8 cellular contexts compared by ENCODE assay signal in genomic region chr11:60906132-60906972, GRCh38. TPM values are rescaled to one million over a fixed set of nuclear protein-coding genes. Genes with fewer than 3 reads are reported as not detected.
A peak's percentile ranks its signal among the peaks of the same experiment; 100 is the strongest.
DNase-seq lines count a peak whose midpoint lies in the region; ATAC-seq and TF ChIP-seq lines count a peak whose summit lies in the region.

Gene PRPF19, minus strand, starts transcription at chr11:60906585. Its CDS starts 203 bp downstream, at chr11:60906382.

- peaks cover 71% of the 10 kb centered on the region for H3K4me1 Mint-ChIP-seq in CD8-positive, alpha-beta T cell (ENCODE audit: low read depth)
- H3K4me1 Mint-ChIP-seq in memory B cell, result peaks cover 58% of the 10 kb centered on the region

- peak; percentile 98 to 100 (median 99) for DNase-seq in CD8-positive, alpha-beta T cell
- peak; percentile 89 for DNase-seq in HS-5 (ENCODE audit: low read depth)
- DNase-seq in NK-92 treated with Interleukin-12 subunit alpha and Interleukin-12 subunit beta, amount 100 ng/mL, for 24 hours (lab: John Stamatoyannopoulos, UW), result peak; percentile 94
- DNase-seq in activated CD8-positive, alpha-beta memory T cell treated with anti-CD3 and anti-CD28 coated beads for 24 hours, result peak; percentile 100
- peak; percentile 94 to 99 (median 99) for DNase-seq in effector memory CD4-positive, alpha-beta T cell
- peak; percentile 99 for DNase-seq in memory B cell (ENCODE audit: low spot score in 2 of 2)
- DNase-seq in stimulated activated CD8-positive, alpha-beta memory T cell treated with anti-CD3 and anti-CD28 coated beads, Interleukin-12 subunit alpha, Interleukin-12 subunit beta, amount 100 ng/mL, for 24 hours (ENCODE audit: extremely low read depth), result peak; percentile 91

- no peaks in the 10 kb centered on the region for H3K27me3 ChIP-seq in CD8-positive, alpha-beta T cell (ENCODE audit: insufficient read depth, low read length)
- H3K27me3 ChIP-seq in effector memory CD4-positive, alpha-beta T cell (replicated peaks; ENCODE audit: control insufficient read depth, insufficient read depth, low read length, poor library complexity, severe bottlenecking), result no peaks in the 10 kb centered on the region

- peaks cover 45% of the 10 kb centered on the region for H3K4me1 ChIP-seq in CD8-positive, alpha-beta T cell (ENCODE audit: insufficient read depth, low read length)
- H3K4me1 ChIP-seq in effector memory CD4-positive, alpha-beta T cell (ENCODE audit: control insufficient read depth, insufficient read depth, low read length, poor library complexity, severe bottlenecking), result peaks cover 18% of the 10 kb centered on the region

- POLR2A ChIA-PET in CD8-positive, alpha-beta T cell (lab: Charles Lee), result interaction anchor here (0.6 to 5.1 kb wide), 5 partner anchors 8 to 136 kb away, joined by 3 to 41 read pairs (median 3); partner anchors contain the start of genes TMEM109 and TMEM132A

- peaks cover 22% of the 10 kb centered on the region for H3K36me3 ChIP-seq in CD8-positive, alpha-beta T cell (ENCODE audit: insufficient read depth, low read length)
- H3K36me3 ChIP-seq in effector memory CD4-positive, alpha-beta T cell (ENCODE audit: control insufficient read depth, insufficient read depth, low read length), result peaks cover 24% of the 10 kb centered on the region

- H3K9me3 ChIP-seq in CD8-positive, alpha-beta T cell (ENCODE audit: low read length), result no peaks in the 10 kb centered on the region
- H3K9me3 ChIP-seq in effector memory CD4-positive, alpha-beta T cell (ENCODE audit: control insufficient read depth, low read length), result no peaks in the 10 kb centered on the region

- peak; percentile 92 for ATAC-seq in CD8-positive, alpha-beta T cell
- ATAC-seq in GM19468 (IDR thresholded peaks at IDR 0.05; ENCODE audit: extremely low read depth, unreplicated experiment) (peak; percentile 54), memory B cell (ENCODE audit: low read depth) (peak; percentile 90)

- TF ChIP-seq CTCF in CD8-positive, alpha-beta T cell (IDR thresholded peaks at IDR 0.05), result no peak

- intact Hi-C loops in CD8-positive, alpha-beta T cell (cut with DNase I, micrococcal nuclease), result loop anchor here (1.0 to 10.0 kb wide), 11 partner anchors 9 to 1218 kb away; partner anchors contain the start of genes DDB1 (in 2 of the 2), TKFC (in 2 of the 2), VPS37C (in 2 of the 2) and CCDC86 (in 1 of the 2)

- peak within 1 kb of the TSS; percentile 89 for H3K4me3 Mint-ChIP-seq in CD8-positive, alpha-beta T cell
- H3K4me3 Mint-ChIP-seq in memory B cell, result peak within 1 kb of the TSS; percentile 96

- peak within 1 kb of the TSS; percentile 61 for H3K4me3 ChIP-seq in CD8-positive, alpha-beta T cell (ENCODE audit: low read depth, low read length)
- peak within 1 kb of the TSS; percentile 77 for H3K4me3 ChIP-seq in effector memory CD4-positive, alpha-beta T cell (ENCODE audit: insufficient read depth, low read depth, low read length, poor library complexity, severe bottlenecking)

- H3K36me3 Mint-ChIP-seq in CD8-positive, alpha-beta T cell, result peaks cover 38% of the 10 kb centered on the region
- H3K36me3 Mint-ChIP-seq in memory B cell, result peaks cover 6% of the 10 kb centered on the region

- peak within 1 kb of the TSS; percentile 79 for H3K27ac ChIP-seq in CD8-positive, alpha-beta T cell (ENCODE audit: low read depth, low read length)
- H3K27ac ChIP-seq in effector memory CD4-positive, alpha-beta T cell (ENCODE audit: insufficient read depth, low read length, poor library complexity, severe bottlenecking), result peak within 1 kb of the TSS; percentile 88

- H3K9me3 Mint-ChIP-seq in CD8-positive, alpha-beta T cell, result no peaks in the 10 kb centered on the region
- H3K9me3 Mint-ChIP-seq in memory B cell, result peaks cover 2% of the 10 kb centered on the region

- no peaks in the 10 kb centered on the region for H3K27me3 Mint-ChIP-seq in CD8-positive, alpha-beta T cell (ENCODE audit: low read depth)
- no peaks in the 10 kb centered on the region for H3K27me3 Mint-ChIP-seq in memory B cell

- CTCF ChIA-PET in CD8-positive, alpha-beta T cell (lab: Charles Lee), result interaction anchor here (1.3 to 10.2 kb wide), 6 partner anchors 7 to 72 kb away, joined by 3 to 163 read pairs (median 12); partner anchors contain the start of gene TMEM109

- peak within 1 kb of the TSS; percentile 99 for H3K27ac Mint-ChIP-seq in CD8-positive, alpha-beta T cell
- H3K27ac Mint-ChIP-seq in memory B cell, result peak within 1 kb of the TSS; percentile 96

RNA-seq across cellular contexts. Expression of gene PRPF19, which starts in this region (rescaled TPM):
- total RNA-seq in CD8-positive, alpha-beta T cell, result 10 to 100 TPM; 96.1 to 99.4 TPM

Comparison
In these comparisons a context has a peak if more than half of its experiments do, and no peak if none do; other contexts are left out.
1. Peak in every context shown above with its lines: DNase-seq, ATAC-seq, H3K4me3 ChIP-seq and H3K27ac ChIP-seq.